In genomic region chr10:96721207-96721572, GRCh38 we compare ENCODE assay signal across 1 cellular context.
TF ChIP-seq lines count a peak whose summit lies in the region.

No MANE protein-coding gene starts in this region.

TF ChIP-seq in liver, 16 proteins besides CTCF, POLR2A, EP300 and RAD21 (continued from another document):
- TF ChIP-seq, protein P1, sequence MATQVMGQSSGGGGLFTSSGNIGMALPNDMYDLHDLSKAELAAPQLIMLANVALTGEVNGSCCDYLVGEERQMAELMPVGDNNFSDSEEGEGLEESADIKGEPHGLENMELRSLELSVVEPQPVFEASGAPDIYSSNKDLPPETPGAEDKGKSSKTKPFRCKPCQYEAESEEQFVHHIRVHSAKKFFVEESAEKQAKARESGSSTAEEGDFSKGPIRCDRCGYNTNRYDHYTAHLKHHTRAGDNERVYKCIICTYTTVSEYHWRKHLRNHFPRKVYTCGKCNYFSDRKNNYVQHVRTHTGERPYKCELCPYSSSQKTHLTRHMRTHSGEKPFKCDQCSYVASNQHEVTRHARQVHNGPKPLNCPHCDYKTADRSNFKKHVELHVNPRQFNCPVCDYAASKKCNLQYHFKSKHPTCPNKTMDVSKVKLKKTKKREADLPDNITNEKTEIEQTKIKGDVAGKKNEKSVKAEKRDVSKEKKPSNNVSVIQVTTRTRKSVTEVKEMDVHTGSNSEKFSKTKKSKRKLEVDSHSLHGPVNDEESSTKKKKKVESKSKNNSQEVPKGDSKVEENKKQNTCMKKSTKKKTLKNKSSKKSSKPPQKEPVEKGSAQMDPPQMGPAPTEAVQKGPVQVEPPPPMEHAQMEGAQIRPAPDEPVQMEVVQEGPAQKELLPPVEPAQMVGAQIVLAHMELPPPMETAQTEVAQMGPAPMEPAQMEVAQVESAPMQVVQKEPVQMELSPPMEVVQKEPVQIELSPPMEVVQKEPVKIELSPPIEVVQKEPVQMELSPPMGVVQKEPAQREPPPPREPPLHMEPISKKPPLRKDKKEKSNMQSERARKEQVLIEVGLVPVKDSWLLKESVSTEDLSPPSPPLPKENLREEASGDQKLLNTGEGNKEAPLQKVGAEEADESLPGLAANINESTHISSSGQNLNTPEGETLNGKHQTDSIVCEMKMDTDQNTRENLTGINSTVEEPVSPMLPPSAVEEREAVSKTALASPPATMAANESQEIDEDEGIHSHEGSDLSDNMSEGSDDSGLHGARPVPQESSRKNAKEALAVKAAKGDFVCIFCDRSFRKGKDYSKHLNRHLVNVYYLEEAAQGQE (IDR thresholded peaks at IDR 0.05): no peak
- TF ChIP-seq NR2F2 (IDR thresholded peaks at IDR 0.05) (peak; percentile 28), TAF1 (conservative IDR thresholded peaks at IDR 0.05) (no peak), SP1 (IDR thresholded peaks at IDR 0.05) (no peak), HNF4A (conservative IDR thresholded peaks at IDR 0.05) (peak; percentile 79 to 89), JUND (IDR thresholded peaks at IDR 0.05) (no peak)
